Comparison of ENCODE assay signal across 19 cellular contexts in the genomic region with DNA sequence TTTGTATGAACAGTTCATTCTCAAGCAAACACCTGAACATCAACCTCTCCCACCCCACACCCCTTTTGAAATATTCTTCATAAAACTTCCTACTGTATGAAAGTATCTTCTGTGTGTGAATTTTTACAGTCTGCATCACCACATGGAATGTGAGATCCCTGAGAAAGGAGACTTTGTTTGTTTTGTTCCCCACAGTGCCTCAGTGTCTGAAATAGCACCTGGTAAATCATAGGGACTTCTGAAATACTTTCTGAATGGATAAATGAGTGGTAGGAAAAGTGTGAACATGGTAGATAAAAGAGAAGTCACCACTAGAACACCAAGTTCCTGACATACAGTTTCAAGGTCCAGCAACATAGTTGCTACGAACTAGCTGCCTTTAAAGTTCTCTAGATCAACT. TPM values are rescaled to one million over a fixed set of nuclear protein-coding genes. Genes with fewer than 3 reads are reported as not detected.
DNase-seq lines count a peak whose midpoint lies in the region; ATAC-seq and TF ChIP-seq lines count a peak whose summit lies in the region.
"Had no signal": no experiment of that assay in that cellular context is flagged by ENCODE, and none has a peak within 500 bp of the region (broad histone marks: within the 10 kb centered on the region; RNA-seq: fewer than 3 reads in every experiment).

No MANE protein-coding gene starts in this region.

- H3K9me3 ChIP-seq in HCT116 (ENCODE audit: control insufficient read depth in 1 of 2, insufficient read depth in 1 of 2, low read depth in 1 of 2, low read length in 2 of 2) (no peaks in the 10 kb centered on the region), trophoblast cell (ENCODE audit: insufficient read depth, low read depth, low read length) (peaks cover 2% of the 10 kb centered on the region)
- H3K9me3 ChIP-seq: A549, SK-N-SH had no signal

- no peaks in the 10 kb centered on the region for H4K20me1 ChIP-seq in HCT116 (ENCODE audit: insufficient read depth)

- H3K79me2 ChIP-seq in HCT116 (ENCODE audit: insufficient read depth, low read length) (no peaks in the 10 kb centered on the region), trophoblast cell (ENCODE audit: control insufficient read depth, insufficient read depth, low read length, poor library complexity) (no peaks in the 10 kb centered on the region)

- H2BK12ac ChIP-seq in trophoblast cell (ENCODE audit: low read length): no peak overlapping the region

- H4K91ac ChIP-seq in trophoblast cell (ENCODE audit: low read depth, low read length): no peak overlapping the region

- no peak overlapping the region for H4K12ac ChIP-seq in trophoblast cell (ENCODE audit: low read depth, low read length)

- no peaks in the 10 kb centered on the region for H3K36me3 Mint-ChIP-seq in activated CD8-positive, alpha-beta memory T cell treated with anti-CD3 and anti-CD28 coated beads, Interleukin-2, amount 10 ng/mL, durations not matched to agents 7 days and 5 days
- H3K36me3 Mint-ChIP-seq: CD4-positive, CD25-positive, alpha-beta regulatory T cell had no signal

- H3K4me1 ChIP-seq in HCT116 (ENCODE audit: control insufficient read depth in 1 of 2, insufficient read depth in 2 of 2, low read length in 2 of 2) (no peaks in the 10 kb centered on the region), foreskin keratinocyte (peaks cover 32% of the 10 kb centered on the region), trophoblast cell (ENCODE audit: control insufficient read depth in 1 of 2, insufficient read depth in 2 of 2, low read length in 2 of 2) (peaks cover 0 to 4% of the 10 kb centered on the region in 2 experiments)
- H3K4me1 ChIP-seq: A549 had no signal

- no peak overlapping the region for H3K27ac Mint-ChIP-seq in activated CD8-positive, alpha-beta memory T cell treated with anti-CD3 and anti-CD28 coated beads, Interleukin-2, amount 10 ng/mL, durations not matched to agents 7 days and 5 days
- H3K27ac Mint-ChIP-seq: CD4-positive, CD25-positive, alpha-beta regulatory T cell had no signal

- no peak overlapping the region for H4K8ac ChIP-seq in trophoblast cell (ENCODE audit: low read depth, low read length)

- no peak overlapping the region for H3K27ac ChIP-seq in HCT116 (ENCODE audit: low read depth, low read length)
- H3K27ac ChIP-seq in foreskin keratinocyte: peak overlapping the region; percentile 41
- no peak overlapping the region for H3K27ac ChIP-seq in trophoblast cell (ENCODE audit: low read depth, low read length)
- H3K27ac ChIP-seq: A549, HL-60, KMS-11 had no signal

- no peaks in the 10 kb centered on the region for H3K27me3 Mint-ChIP-seq in activated CD8-positive, alpha-beta memory T cell treated with anti-CD3 and anti-CD28 coated beads, Interleukin-2, amount 10 ng/mL, durations not matched to agents 7 days and 5 days
- H3K27me3 Mint-ChIP-seq: CD4-positive, CD25-positive, alpha-beta regulatory T cell had no signal

- H3K4me3 Mint-ChIP-seq in activated CD8-positive, alpha-beta memory T cell treated with anti-CD3 and anti-CD28 coated beads, Interleukin-2, amount 10 ng/mL, durations not matched to agents 7 days and 5 days: no peak overlapping the region
- H3K4me3 Mint-ChIP-seq: CD4-positive, CD25-positive, alpha-beta regulatory T cell had no signal

- DNase-seq in HCT116 (ENCODE audit: low read depth, low spot score) (no peak), astrocyte of the hippocampus (ENCODE audit: low read depth, low spot score) (peak; percentile 34), foreskin keratinocyte (peak; percentile 51 to 81), trophoblast cell (peak; percentile 2 to 67)
- no peak for DNase-seq in activated CD8-positive, alpha-beta memory T cell treated with anti-CD3 and anti-CD28 coated beads, Interleukin-2, amount 10 ng/mL, durations not matched to agents 7 days and 5 days
- DNase-seq: CD4-positive, CD25-positive, alpha-beta regulatory T cell; NCI-H2029; NCI-H2227 treated with DMSO at 0.1 percent for 48 hours; NCI-H526; SK-N-SH had no signal

- H2AFZ ChIP-seq in HCT116 (ENCODE audit: low read depth, low read length, poor library complexity, severe bottlenecking) (peak overlapping the region; percentile 60), trophoblast cell (ENCODE audit: insufficient read depth, low read length, poor library complexity) (no peak overlapping the region)

- POLR2A ChIA-PET in HCT116 (lab: Charles Lee): no interaction called here

- H3K36me3 ChIP-seq in HCT116 (ENCODE audit: control insufficient read depth in 1 of 2, insufficient read depth in 2 of 2, low read length in 2 of 2) (no peaks in the 10 kb centered on the region), trophoblast cell (ENCODE audit: control insufficient read depth in 1 of 2, insufficient read depth in 2 of 2, low read length in 2 of 2) (no peaks in the 10 kb centered on the region)

- H2BK120ac ChIP-seq in trophoblast cell (ENCODE audit: insufficient read depth, low read length, poor library complexity): no peak overlapping the region

- no peak for TF ChIP-seq POLR2A in HCT116 (IDR thresholded peaks at IDR 0.05; ENCODE audit: borderline replicate concordance, extremely low read depth, insufficient read depth, insufficient read length)

- no peak overlapping the region for H3K4ac ChIP-seq in trophoblast cell (ENCODE audit: low read depth, low read length)

- peaks cover 2% of the 10 kb centered on the region for H3K79me1 ChIP-seq in trophoblast cell (ENCODE audit: low read length)

- TF ChIP-seq CTCF in HCT116 (IDR thresholded peaks at IDR 0.05 in 2 of 3, conservative IDR thresholded peaks at IDR 0.05 in 1 of 3; ENCODE audit: borderline replicate concordance in 1 of 3, insufficient read depth in 1 of 3, low read depth in 2 of 3, low read length in 2 of 3) (no peak), foreskin keratinocyte (conservative IDR thresholded peaks at IDR 0.05) (no peak)

- H3K9me3 Mint-ChIP-seq in activated CD8-positive, alpha-beta memory T cell treated with anti-CD3 and anti-CD28 coated beads, Interleukin-2, amount 10 ng/mL, durations not matched to agents 7 days and 5 days (ENCODE audit: low read depth): no peaks in the 10 kb centered on the region

- no peaks in the 10 kb centered on the region for H3K4me1 Mint-ChIP-seq in activated CD8-positive, alpha-beta memory T cell treated with anti-CD3 and anti-CD28 coated beads, Interleukin-2, amount 10 ng/mL, durations not matched to agents 7 days and 5 days
- H3K4me1 Mint-ChIP-seq: CD4-positive, CD25-positive, alpha-beta regulatory T cell had no signal

- H3K27me3 ChIP-seq in HCT116 (ENCODE audit: insufficient read depth, low read length): no peaks in the 10 kb centered on the region
- H3K27me3 ChIP-seq in foreskin keratinocyte: no peaks in the 10 kb centered on the region
- no peaks in the 10 kb centered on the region for H3K27me3 ChIP-seq in trophoblast cell (ENCODE audit: insufficient read depth, low read length)

- no TSS peak for BruUV-seq in HCT116 (replicated peaks; lab: Mats Ljungman, UMichigan)

- H3K18ac ChIP-seq in trophoblast cell (ENCODE audit: low read length): no peak overlapping the region

- H3K23ac ChIP-seq in trophoblast cell (ENCODE audit: low read length): no peak overlapping the region

- TF ChIP-seq RAD21 in HCT116 (IDR thresholded peaks at IDR 0.05; ENCODE audit: low read depth): no peak

- no peaks in the 10 kb centered on the region for H3K9me2 ChIP-seq in HCT116 (ENCODE audit: insufficient read depth)
- H3K9me2 ChIP-seq: SK-N-SH had no signal

- no CpG with 5 or more reads among the region's 1 CpG for WGBS in trophoblast cell (ENCODE audit: extremely low coverage, insufficient coverage, insufficient read length)

- intact Hi-C loops in HCT116 (cut with micrococcal nuclease): no loop called here

- CTCF ChIA-PET in HCT116 (lab: Charles Lee): no interaction called here
- CTCF ChIA-PET in activated CD8-positive, alpha-beta memory T cell treated with anti-CD3 and anti-CD28 coated beads, Interleukin-2, amount 10 ng/mL, durations not matched to agents 7 days and 5 days (lab: Charles Lee): no interaction called here

- ATAC-seq in HCT116 (no peak), foreskin keratinocyte (no peak), GM21576 (IDR thresholded peaks at IDR 0.05; ENCODE audit: unreplicated experiment) (no peak), HG03442 (IDR thresholded peaks at IDR 0.05; ENCODE audit: unreplicated experiment) (no peak), HG03565 (IDR thresholded peaks at IDR 0.05; ENCODE audit: unreplicated experiment) (no peak)
- ATAC-seq in activated CD8-positive, alpha-beta memory T cell treated with anti-CD3 and anti-CD28 coated beads, Interleukin-2, amount 10 ng/mL, durations not matched to agents 7 days and 5 days: no peak
- ATAC-seq: A549, GM12878, Right ventricle myocardium inferior had no signal

- RAD21 ChIA-PET in HCT116 (lab: Charles Lee; ENCODE audit: low non-redundant PET in 1 of 2, low total read pairs in 2 of 2, uncharacterized antibody in 2 of 2, unreplicated experiment in 2 of 2): no interaction called here

- no peak overlapping the region for H2AK5ac ChIP-seq in trophoblast cell (ENCODE audit: low read length)

- H3K14ac ChIP-seq in trophoblast cell (ENCODE audit: low read length): no peak overlapping the region

- H3K9ac ChIP-seq in HCT116 (ENCODE audit: low read length) (no peak overlapping the region), trophoblast cell (ENCODE audit: low read length) (no peak overlapping the region)
- H3K9ac ChIP-seq: KMS-11, SK-N-SH had no signal

- H3K4me3 ChIP-seq in HCT116 (replicated peaks in 1 of 2; ENCODE audit: low read depth in 1 of 2, low read length in 2 of 2): no peak overlapping the region
- no peak overlapping the region for H3K4me3 ChIP-seq in trophoblast cell (ENCODE audit: low read depth, low read length)
- H3K4me3 ChIP-seq: A549, GM12878 had no signal

- no peak overlapping the region for H3K4me2 ChIP-seq in HCT116 (ENCODE audit: low read length)
- no peak overlapping the region for H3K4me2 ChIP-seq in trophoblast cell (ENCODE audit: low read length)
- H3K4me2 ChIP-seq: A549, KMS-11, SK-N-SH had no signal

- no peak overlapping the region for H2BK5ac ChIP-seq in trophoblast cell (ENCODE audit: low read depth, low read length, poor library complexity)

TF ChIP-seq in HCT116, 20 proteins besides CTCF, POLR2A, EP300 and RAD21 (continues in another document):
- TF ChIP-seq EGR1 (IDR thresholded peaks at IDR 0.05; ENCODE audit: low read depth) (no peak), ZNF274 (IDR thresholded peaks at IDR 0.05; ENCODE audit: low read depth, low read length) (no peak), SRF (IDR thresholded peaks at IDR 0.05; ENCODE audit: low read depth) (no peak), YY1 (IDR thresholded peaks at IDR 0.05; ENCODE audit: extremely low read depth, insufficient replicate concordance, low read depth, low read length) (no peak), CEBPB (IDR thresholded peaks at IDR 0.05; ENCODE audit: low read depth) (no peak), TCF7L2 (IDR thresholded peaks at IDR 0.05; ENCODE audit: borderline replicate concordance, extremely low read depth, insufficient read depth, insufficient read length) (no peak), EZH2phosphoT487 (IDR thresholded peaks at IDR 0.05; ENCODE audit: borderline replicate concordance) (no peak)

RNA-seq across cellular contexts. Expression of a gene that starts 1.6 kb away (rescaled TPM):
- total RNA-seq in HCT116 (2021; ENCODE audit: unreplicated experiment) (not detected), foreskin keratinocyte (not detected in 2 replicates)
- polyA plus RNA-seq in HCT116 (2012): not detected in 2 replicates
- polyA plus RNA-seq in foreskin keratinocyte: not detected in 2 replicates
- not detected in 2 replicates for polyA plus RNA-seq in trophoblast cell (2013)
- total RNA-seq in activated CD8-positive, alpha-beta memory T cell treated with anti-CD3 and anti-CD28 coated beads, Interleukin-2, amount 10 ng/mL, durations not matched to agents 7 days and 5 days: not detected
- total RNA-seq: CD4-positive, CD25-positive, alpha-beta regulatory T cell; G401; GM12878; Right ventricle myocardium inferior had no signal
- polyA plus RNA-seq: A549; CD4-positive, CD25-positive, alpha-beta regulatory T cell; GM12878; SK-N-SH had no signal

Comparison
In these comparisons a context has a peak if more than half of its experiments do, and no peak if none do; other contexts are left out.
1. DNase-seq: peak in astrocyte of the hippocampus (single experiment), foreskin keratinocyte (2 of 2) and trophoblast cell (2 of 2); none in HCT116 (single experiment) and activated CD8-positive, alpha-beta memory T cell treated with anti-CD3 and anti-CD28 coated beads, Interleukin-2, amount 10 ng/mL, durations not matched to agents 7 days and 5 days (single experiment).